Comparison of ENCODE assay signal across 2 cellular contexts in the genomic region with DNA sequence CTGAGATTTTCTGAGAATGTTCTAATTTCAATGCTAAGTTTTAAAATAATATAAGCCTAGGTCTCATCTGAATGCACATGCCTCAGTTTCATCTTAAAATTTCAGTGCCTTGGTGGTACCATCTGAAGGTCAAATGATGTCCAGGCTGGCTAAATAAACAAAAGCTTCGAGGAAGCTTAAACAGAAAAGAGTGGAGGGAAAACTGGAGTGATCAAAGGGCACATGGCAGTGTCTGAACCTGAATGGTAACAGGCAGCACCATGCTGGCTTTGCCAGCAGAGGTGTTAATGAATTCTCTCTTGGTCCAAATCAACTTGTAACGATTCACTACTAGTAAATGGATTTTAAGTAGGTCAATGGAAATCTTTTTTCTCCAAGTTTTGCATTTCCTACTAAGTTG.
TF ChIP-seq lines count a peak whose summit lies in the region.

No MANE protein-coding gene starts in this region.

TF ChIP-seq in HepG2, 621 proteins besides CTCF, POLR2A, EP300 and RAD21 (continued from another document):
- TF ChIP-seq MAX (IDR thresholded peaks at IDR 0.05) (peak; percentile 43; the same call in 1 of the 2 replicates), BCL6 (CRISPR knock-in tag; IDR thresholded peaks at IDR 0.05) (peak; percentile 79), DR1 (CRISPR knock-in tag; IDR thresholded peaks at IDR 0.05) (no peak), SIX1 (CRISPR knock-in tag; IDR thresholded peaks at IDR 0.05; ENCODE audit: borderline replicate concordance) (no peak), ZNF34 (CRISPR knock-in tag; IDR thresholded peaks at IDR 0.05; ENCODE audit: borderline replicate concordance) (no peak), ZNF609 (CRISPR knock-in tag; IDR thresholded peaks at IDR 0.05; ENCODE audit: borderline replicate concordance) (no peak), ELF3 (CRISPR knock-in tag; IDR thresholded peaks at IDR 0.05) (no peak), CCAR2 (optimal IDR thresholded peaks at IDR 0.05; ENCODE audit: low read depth, low read length) (no peak), HNRNPH1 (optimal IDR thresholded peaks at IDR 0.05; ENCODE audit: low read depth, low read length) (no peak), SNAPC4 (CRISPR knock-in tag; IDR thresholded peaks at IDR 0.05) (no peak), ZNF724P (CRISPR knock-in tag; IDR thresholded peaks at IDR 0.05; ENCODE audit: borderline replicate concordance) (no peak)
TF ChIP-seq in HepG2: peak in this region for 2.

TF ChIP-seq in WTC11, 78 proteins besides CTCF, POLR2A, EP300 and RAD21 (continued from another document):
- TF ChIP-seq, protein P1, sequence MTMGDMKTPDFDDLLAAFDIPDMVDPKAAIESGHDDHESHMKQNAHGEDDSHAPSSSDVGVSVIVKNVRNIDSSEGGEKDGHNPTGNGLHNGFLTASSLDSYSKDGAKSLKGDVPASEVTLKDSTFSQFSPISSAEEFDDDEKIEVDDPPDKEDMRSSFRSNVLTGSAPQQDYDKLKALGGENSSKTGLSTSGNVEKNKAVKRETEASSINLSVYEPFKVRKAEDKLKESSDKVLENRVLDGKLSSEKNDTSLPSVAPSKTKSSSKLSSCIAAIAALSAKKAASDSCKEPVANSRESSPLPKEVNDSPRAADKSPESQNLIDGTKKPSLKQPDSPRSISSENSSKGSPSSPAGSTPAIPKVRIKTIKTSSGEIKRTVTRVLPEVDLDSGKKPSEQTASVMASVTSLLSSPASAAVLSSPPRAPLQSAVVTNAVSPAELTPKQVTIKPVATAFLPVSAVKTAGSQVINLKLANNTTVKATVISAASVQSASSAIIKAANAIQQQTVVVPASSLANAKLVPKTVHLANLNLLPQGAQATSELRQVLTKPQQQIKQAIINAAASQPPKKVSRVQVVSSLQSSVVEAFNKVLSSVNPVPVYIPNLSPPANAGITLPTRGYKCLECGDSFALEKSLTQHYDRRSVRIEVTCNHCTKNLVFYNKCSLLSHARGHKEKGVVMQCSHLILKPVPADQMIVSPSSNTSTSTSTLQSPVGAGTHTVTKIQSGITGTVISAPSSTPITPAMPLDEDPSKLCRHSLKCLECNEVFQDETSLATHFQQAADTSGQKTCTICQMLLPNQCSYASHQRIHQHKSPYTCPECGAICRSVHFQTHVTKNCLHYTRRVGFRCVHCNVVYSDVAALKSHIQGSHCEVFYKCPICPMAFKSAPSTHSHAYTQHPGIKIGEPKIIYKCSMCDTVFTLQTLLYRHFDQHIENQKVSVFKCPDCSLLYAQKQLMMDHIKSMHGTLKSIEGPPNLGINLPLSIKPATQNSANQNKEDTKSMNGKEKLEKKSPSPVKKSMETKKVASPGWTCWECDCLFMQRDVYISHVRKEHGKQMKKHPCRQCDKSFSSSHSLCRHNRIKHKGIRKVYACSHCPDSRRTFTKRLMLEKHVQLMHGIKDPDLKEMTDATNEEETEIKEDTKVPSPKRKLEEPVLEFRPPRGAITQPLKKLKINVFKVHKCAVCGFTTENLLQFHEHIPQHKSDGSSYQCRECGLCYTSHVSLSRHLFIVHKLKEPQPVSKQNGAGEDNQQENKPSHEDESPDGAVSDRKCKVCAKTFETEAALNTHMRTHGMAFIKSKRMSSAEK (CRISPR knock-in tag; IDR thresholded peaks at IDR 0.05; ENCODE audit: borderline replicate concordance): no peak
- 0 out of 2 replicates have a peak, but pooled peaks have one; percentile 21 for TF ChIP-seq MAX (CRISPR knock-in tag; IDR thresholded peaks at IDR 0.05)
- TF ChIP-seq TEAD4 (CRISPR knock-in tag; IDR thresholded peaks at IDR 0.05): no peak
- TF ChIP-seq, protein P2, sequence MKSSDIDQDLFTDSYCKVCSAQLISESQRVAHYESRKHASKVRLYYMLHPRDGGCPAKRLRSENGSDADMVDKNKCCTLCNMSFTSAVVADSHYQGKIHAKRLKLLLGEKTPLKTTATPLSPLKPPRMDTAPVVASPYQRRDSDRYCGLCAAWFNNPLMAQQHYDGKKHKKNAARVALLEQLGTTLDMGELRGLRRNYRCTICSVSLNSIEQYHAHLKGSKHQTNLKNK (CRISPR knock-in tag; IDR thresholded peaks at IDR 0.05): no peak
- no peak for TF ChIP-seq IRF1 (CRISPR knock-in tag; IDR thresholded peaks at IDR 0.05)
- TF ChIP-seq, protein P3, sequence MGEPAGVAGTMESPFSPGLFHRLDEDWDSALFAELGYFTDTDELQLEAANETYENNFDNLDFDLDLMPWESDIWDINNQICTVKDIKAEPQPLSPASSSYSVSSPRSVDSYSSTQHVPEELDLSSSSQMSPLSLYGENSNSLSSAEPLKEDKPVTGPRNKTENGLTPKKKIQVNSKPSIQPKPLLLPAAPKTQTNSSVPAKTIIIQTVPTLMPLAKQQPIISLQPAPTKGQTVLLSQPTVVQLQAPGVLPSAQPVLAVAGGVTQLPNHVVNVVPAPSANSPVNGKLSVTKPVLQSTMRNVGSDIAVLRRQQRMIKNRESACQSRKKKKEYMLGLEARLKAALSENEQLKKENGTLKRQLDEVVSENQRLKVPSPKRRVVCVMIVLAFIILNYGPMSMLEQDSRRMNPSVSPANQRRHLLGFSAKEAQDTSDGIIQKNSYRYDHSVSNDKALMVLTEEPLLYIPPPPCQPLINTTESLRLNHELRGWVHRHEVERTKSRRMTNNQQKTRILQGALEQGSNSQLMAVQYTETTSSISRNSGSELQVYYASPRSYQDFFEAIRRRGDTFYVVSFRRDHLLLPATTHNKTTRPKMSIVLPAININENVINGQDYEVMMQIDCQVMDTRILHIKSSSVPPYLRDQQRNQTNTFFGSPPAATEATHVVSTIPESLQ (CRISPR knock-in tag; IDR thresholded peaks at IDR 0.05): no peak
TF ChIP-seq in WTC11: peak in this region for 1.
